1 cellular context compared by ENCODE assay signal in the genomic region with DNA sequence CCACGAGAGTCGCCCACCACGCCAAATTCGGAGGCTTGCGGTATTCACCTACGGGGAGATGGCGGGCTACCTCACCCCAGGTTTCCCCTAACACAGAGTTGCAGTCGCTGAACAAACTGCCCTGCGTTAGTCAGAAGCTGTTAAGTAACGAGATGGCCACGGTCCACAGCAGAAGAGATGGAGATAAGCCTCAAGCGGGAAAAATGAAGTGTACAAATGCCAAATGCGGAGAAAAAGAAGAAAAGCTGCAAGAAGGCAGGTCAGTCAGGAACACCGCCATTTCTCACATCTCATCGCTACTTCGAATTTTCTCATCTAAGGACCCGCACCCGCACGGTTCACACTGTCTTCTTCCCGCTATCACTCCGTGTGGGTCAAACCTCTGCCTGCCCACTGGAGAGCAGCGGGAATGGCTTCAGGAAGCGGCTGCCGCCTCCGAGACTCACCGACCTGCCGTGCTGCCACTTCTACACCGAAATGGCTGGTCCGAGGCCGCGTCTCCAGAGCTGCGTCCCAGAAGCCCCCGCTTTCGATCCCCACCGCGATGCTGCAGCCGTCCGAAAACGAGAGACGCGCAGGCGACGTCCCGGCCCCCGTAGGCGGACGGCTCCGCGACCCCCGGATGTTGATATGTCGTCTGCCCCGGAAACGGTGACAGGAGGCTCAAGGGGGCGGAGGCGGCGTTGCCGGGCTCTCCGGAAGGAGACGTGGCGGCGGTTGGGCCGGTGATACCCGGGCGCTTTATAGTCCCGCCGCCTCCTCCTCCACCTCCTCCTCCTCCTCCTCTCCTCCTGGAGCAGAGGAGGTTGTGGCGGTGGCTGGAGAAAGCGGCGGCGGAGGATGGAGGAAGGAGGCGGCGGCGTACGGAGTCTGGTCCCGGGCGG.
A peak's percentile ranks its signal among the peaks of the same experiment; 100 is the strongest.
TF ChIP-seq lines count a peak whose summit lies in the region.

TSS of gene ASB3 (minus strand) at position 583 of the 884 bp plus-strand sequence. CDS start 21,381 bp downstream, outside the sequence.
TSS of gene ERLEC1 (plus strand) at position 674 of the 884 bp plus-strand sequence. CDS start at position 841, 167 bp downstream.

TF ChIP-seq in A549, 52 proteins besides CTCF, POLR2A, EP300 and RAD21 (continued from another document):
- TF ChIP-seq HES2 (IDR thresholded peaks at IDR 0.05) (no peak), EHF (CRISPR knock-in tag; IDR thresholded peaks at IDR 0.05) (no peak), RFX5 (IDR thresholded peaks at IDR 0.05) (no peak), JUNB (IDR thresholded peaks at IDR 0.05) (no peak), PHF8 (IDR thresholded peaks at IDR 0.05; ENCODE audit: borderline replicate concordance, low read depth) (peak; percentile 70), ATOH8 (CRISPR knock-in tag; IDR thresholded peaks at IDR 0.05; ENCODE audit: low read depth) (no peak), CBX2 (IDR thresholded peaks at IDR 0.05; ENCODE audit: borderline replicate concordance, low read depth) (no peak), BHLHE40 (IDR thresholded peaks at IDR 0.05; ENCODE audit: low read depth, low read length) (no peak), MAZ (IDR thresholded peaks at IDR 0.05; ENCODE audit: borderline replicate concordance, low read depth, low read length) (no peak), TP53 (CRISPR knock-in tag; IDR thresholded peaks at IDR 0.05) (no peak), GATA3 (IDR thresholded peaks at IDR 0.05; ENCODE audit: borderline replicate concordance) (peak; percentile 35), RARB (CRISPR knock-in tag; IDR thresholded peaks at IDR 0.05) (no peak), FOSB (CRISPR knock-in tag; IDR thresholded peaks at IDR 0.05) (no peak), EHMT2 (IDR thresholded peaks at IDR 0.05; ENCODE audit: low read depth) (no peak), RNF2 (IDR thresholded peaks at IDR 0.05; ENCODE audit: borderline replicate concordance, low read depth) (no peak), CBX8 (IDR thresholded peaks at IDR 0.05) (no peak), MAX (IDR thresholded peaks at IDR 0.05) (peak; percentile 89), HDAC2 (IDR thresholded peaks at IDR 0.05) (no peak), NR3C1 (IDR thresholded peaks at IDR 0.05) (no peak), ZFP36 (IDR thresholded peaks at IDR 0.05; ENCODE audit: borderline replicate concordance, partially characterized antibody) (no peak), ELK1 (IDR thresholded peaks at IDR 0.05; ENCODE audit: low read depth, low read length) (no peak), CHD2 (IDR thresholded peaks at IDR 0.05; ENCODE audit: low read length, partially characterized antibody) (peak; percentile 46), REST (IDR thresholded peaks at IDR 0.05) (0 out of 2 replicates have a peak, but pooled peaks have one; percentile 23), HEYL (CRISPR knock-in tag; IDR thresholded peaks at IDR 0.05) (no peak), SREBF2 (IDR thresholded peaks at IDR 0.05) (no peak), TFCP2L1 (CRISPR knock-in tag; IDR thresholded peaks at IDR 0.05) (no peak), POLR2AphosphoS2 (conservative IDR thresholded peaks at IDR 0.05; ENCODE audit: low read length) (no peak), MYC (IDR thresholded peaks at IDR 0.05; ENCODE audit: borderline replicate concordance, low read length) (0 out of 2 replicates have a peak, but pooled peaks have one; percentile 32), CEBPB (IDR thresholded peaks at IDR 0.05) (no peak), E2F6 (IDR thresholded peaks at IDR 0.05; ENCODE audit: borderline replicate concordance, low read depth) (no peak; the same call in 1 of the 2 replicates), RCOR1 (IDR thresholded peaks at IDR 0.05; ENCODE audit: low read depth, low read length) (no peak), SMC3 (IDR thresholded peaks at IDR 0.05) (no peak; the same call in 2 of the 3 replicates), ZNF302 (CRISPR knock-in tag; IDR thresholded peaks at IDR 0.05) (no peak), HMGXB4 (CRISPR knock-in tag; IDR thresholded peaks at IDR 0.05; ENCODE audit: borderline replicate concordance) (no peak), NPAS2 (CRISPR knock-in tag; IDR thresholded peaks at IDR 0.05; ENCODE audit: borderline replicate concordance) (no peak), HOXB13 (CRISPR knock-in tag; IDR thresholded peaks at IDR 0.05; ENCODE audit: low read depth) (no peak)
- TF ChIP-seq, protein P1, sequence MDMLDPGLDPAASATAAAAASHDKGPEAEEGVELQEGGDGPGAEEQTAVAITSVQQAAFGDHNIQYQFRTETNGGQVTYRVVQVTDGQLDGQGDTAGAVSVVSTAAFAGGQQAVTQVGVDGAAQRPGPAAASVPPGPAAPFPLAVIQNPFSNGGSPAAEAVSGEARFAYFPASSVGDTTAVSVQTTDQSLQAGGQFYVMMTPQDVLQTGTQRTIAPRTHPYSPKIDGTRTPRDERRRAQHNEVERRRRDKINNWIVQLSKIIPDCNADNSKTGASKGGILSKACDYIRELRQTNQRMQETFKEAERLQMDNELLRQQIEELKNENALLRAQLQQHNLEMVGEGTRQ (IDR thresholded peaks at IDR 0.05): no peak
- TF ChIP-seq, protein P2, sequence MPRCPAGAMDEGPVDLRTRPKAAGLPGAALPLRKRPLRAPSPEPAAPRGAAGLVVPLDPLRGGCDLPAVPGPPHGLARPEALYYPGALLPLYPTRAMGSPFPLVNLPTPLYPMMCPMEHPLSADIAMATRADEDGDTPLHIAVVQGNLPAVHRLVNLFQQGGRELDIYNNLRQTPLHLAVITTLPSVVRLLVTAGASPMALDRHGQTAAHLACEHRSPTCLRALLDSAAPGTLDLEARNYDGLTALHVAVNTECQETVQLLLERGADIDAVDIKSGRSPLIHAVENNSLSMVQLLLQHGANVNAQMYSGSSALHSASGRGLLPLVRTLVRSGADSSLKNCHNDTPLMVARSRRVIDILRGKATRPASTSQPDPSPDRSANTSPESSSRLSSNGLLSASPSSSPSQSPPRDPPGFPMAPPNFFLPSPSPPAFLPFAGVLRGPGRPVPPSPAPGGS (IDR thresholded peaks at IDR 0.05): peak; percentile 90; the same call in 2 of the 3 replicates
